9 cellular contexts compared by ENCODE assay signal in genomic region chr5:26700759-26701384, GRCh38.
A peak's percentile ranks its signal among the peaks of the same experiment; 100 is the strongest.
DNase-seq lines count a peak whose midpoint lies in the region; ATAC-seq and TF ChIP-seq lines count a peak whose summit lies in the region.
"Had no signal": no experiment of that assay in that cellular context is flagged by ENCODE, and none has a peak within 500 bp of the region (broad histone marks: within the 10 kb centered on the region; RNA-seq: fewer than 3 reads in every experiment).

No MANE protein-coding gene starts in this region.

- no peaks in the 10 kb centered on the region for H4K20me1 ChIP-seq in DOHH2 (ENCODE audit: control insufficient read depth, insufficient read depth, low read depth, low read length)

- no peaks in the 10 kb centered on the region for H3F3A ChIP-seq in DOHH2 (ENCODE audit: control insufficient read depth, insufficient read depth)

- no peaks in the 10 kb centered on the region for H3K27me3 ChIP-seq in DOHH2 (ENCODE audit: control insufficient read depth, low read length)
- H3K27me3 ChIP-seq in body of pancreas, result no peaks in the 10 kb centered on the region

- TF ChIP-seq POLR2A in body of pancreas (IDR thresholded peaks at IDR 0.05), result no peak

- H3K9me2 ChIP-seq in DOHH2 (replicated peaks; ENCODE audit: control insufficient read depth, low read length), result no peaks in the 10 kb centered on the region

- intact Hi-C loops in body of pancreas (cut with DNase I), result no loop called here

- no peak for ATAC-seq in body of pancreas
- ATAC-seq: HCT116 had no signal

- H3K36me3 Mint-ChIP-seq in nephron progenitor cell (ENCODE audit: low read depth), result no peaks in the 10 kb centered on the region

- no peaks in the 10 kb centered on the region for H3K4me1 Mint-ChIP-seq in nephron progenitor cell

- H3K4me2 ChIP-seq in DOHH2 (ENCODE audit: low read length), result no peak overlapping the region

- no peaks in the 10 kb centered on the region for H3K79me2 ChIP-seq in DOHH2 (ENCODE audit: control insufficient read depth, low read length)

- 34 to 37% methylated on average over 2 of the region's 2 CpGs for WGBS in body of pancreas, 2 donors

- H3K4me1 ChIP-seq in DOHH2 (ENCODE audit: control insufficient read depth, low read length) (no peaks in the 10 kb centered on the region), body of pancreas (no peaks in the 10 kb centered on the region)

- H3K36me3 ChIP-seq in DOHH2 (ENCODE audit: control insufficient read depth, low read length) (no peaks in the 10 kb centered on the region), body of pancreas (replicated peaks in 1 of 2; ENCODE audit: insufficient read depth in 1 of 2, low read depth in 2 of 2) (no peaks in the 10 kb centered on the region)

- TF ChIP-seq CTCF in DOHH2 (IDR thresholded peaks at IDR 0.05; ENCODE audit: low read depth, low read length, poor library complexity, severe bottlenecking) (peak; percentile 58), body of pancreas (IDR thresholded peaks at IDR 0.05) (peak in 6 of 7 experiments; percentile 16 to 38 (median 23)), nephron progenitor cell (IDR thresholded peaks at IDR 0.05) (peak; percentile 65)

- DNase-seq in HK-2 (ENCODE audit: unreplicated experiment) (peak; percentile 17), NCI-H526 treated with DMSO at 0.1 percent for 48 hours (lab: John Stamatoyannopoulos, UW) (peak; percentile 51), body of pancreas (peak in 1 of 4 donors; percentile 6), nephron progenitor cell (peak; percentile 46), epidermal melanocyte (ENCODE audit: insufficient read length, low spot score) (no peak)
- no peak for DNase-seq in activated CD4-positive, alpha-beta T cell treated with anti-CD3 and anti-CD28 coated beads, Interleukin-2, amount 50 U/mL, for 4 hours
- DNase-seq in NK-92 treated with Interleukin-12 subunit alpha and Interleukin-12 subunit beta, amount 100 ng/mL, for 24 hours (lab: John Stamatoyannopoulos, UW), result no peak

- H3K4me3 ChIP-seq in DOHH2 (ENCODE audit: low read length), result no peak overlapping the region
- no peak overlapping the region for H3K4me3 ChIP-seq in body of pancreas

- H3K9me3 ChIP-seq in DOHH2 (ENCODE audit: control insufficient read depth, insufficient read depth, low read length), result no peaks in the 10 kb centered on the region
- no peaks in the 10 kb centered on the region for H3K9me3 ChIP-seq in body of pancreas

- H3K27me3 Mint-ChIP-seq in nephron progenitor cell (ENCODE audit: low read depth, poor library complexity), result no peaks in the 10 kb centered on the region

- no peak overlapping the region for H3K27ac ChIP-seq in DOHH2 (ENCODE audit: low read depth, low read length)
- H3K27ac ChIP-seq in body of pancreas, result no peak overlapping the region

- no peak overlapping the region for H3K4me3 Mint-ChIP-seq in nephron progenitor cell

- H3K9me3 Mint-ChIP-seq in nephron progenitor cell, result no peaks in the 10 kb centered on the region

- no peak overlapping the region for H3K27ac Mint-ChIP-seq in nephron progenitor cell

Comparison
In these comparisons a context has a peak if more than half of its experiments do, and no peak if none do; other contexts are left out.
1. DNase-seq: peak in HK-2 (single experiment), NCI-H526 treated with DMSO at 0.1 percent for 48 hours (single experiment) and nephron progenitor cell (single experiment); none in epidermal melanocyte (single experiment), activated CD4-positive, alpha-beta T cell treated with anti-CD3 and anti-CD28 coated beads, Interleukin-2, amount 50 U/mL, for 4 hours (0 of 2) and NK-92 treated with Interleukin-12 subunit alpha and Interleukin-12 subunit beta, amount 100 ng/mL, for 24 hours (single experiment).
2. Peak in every context shown above with its lines, with median percentiles within 50 percentile points of each other: CTCF ChIP-seq.